Comparison of ENCODE assay signal across 9 cellular contexts in the genomic region with DNA sequence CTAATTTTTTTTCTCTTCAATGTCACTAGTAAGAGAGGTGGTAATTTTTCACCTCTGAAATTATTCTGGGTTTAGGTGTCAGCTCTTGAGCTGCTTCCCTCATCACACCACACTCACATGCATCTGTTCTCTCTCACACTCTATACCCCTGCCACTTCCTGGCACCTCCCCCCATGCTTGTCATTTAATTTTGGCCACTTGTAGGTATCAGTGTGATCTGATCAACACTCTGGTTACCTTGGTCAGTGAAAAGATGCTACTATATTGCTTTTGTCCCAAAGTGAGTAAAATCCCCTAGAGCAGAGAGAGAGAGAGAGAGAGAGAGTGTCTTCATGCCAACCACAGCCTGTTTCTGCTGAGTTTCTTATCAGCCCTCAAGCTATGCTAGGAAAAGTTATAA. TPM values are rescaled to one million over a fixed set of nuclear protein-coding genes. Genes with fewer than 3 reads are reported as not detected.
DNase-seq lines count a peak whose midpoint lies in the region; ATAC-seq and TF ChIP-seq lines count a peak whose summit lies in the region.
"Had no signal": no experiment of that assay in that cellular context is flagged by ENCODE, and none has a peak within 500 bp of the region (broad histone marks: within the 10 kb centered on the region; RNA-seq: fewer than 3 reads in every experiment).

No MANE protein-coding gene starts in this region.

- POLR2A ChIA-PET in MCF 10A (lab: Yijun Ruan, JAX), result interaction anchor here (1.0 to 2.0 kb wide), 3 partner anchors 10 to 40 kb away, joined by 3 to 13 read pairs (median 4); no protein-coding TSS in a partner anchor

- CTCF ChIA-PET in MCF 10A (lab: Yijun Ruan, JAX), result interaction anchor here (4.0 kb wide), 1 partner anchor 43 kb away, joined by 19 read pairs; the partner anchor contains the start of gene STK17A
- CTCF ChIA-PET in mammary epithelial cell (lab: Charles Lee; ENCODE audit: low non-redundant PET), result no interaction called here

- dilution Hi-C loops in mammary epithelial cell (cut with HindIII; ENCODE audit: low sequenced_read_pairs), result no loop called here

- peak overlapping the region; percentile 15 for H3K27ac Mint-ChIP-seq in MCF 10A (ENCODE audit: low read depth, unreplicated experiment)
- H3K27ac Mint-ChIP-seq in activated naive CD8-positive, alpha-beta T cell treated with anti-CD3 and anti-CD28 coated beads, Interleukin-2, amount 50 U/mL, for 24 hours, result peak overlapping the region; percentile 50

- H3K9ac ChIP-seq in mammary epithelial cell (ENCODE audit: insufficient read depth, low read length), result no peak overlapping the region

- peak; percentile 49 for ATAC-seq in HG03565 (IDR thresholded peaks at IDR 0.05; ENCODE audit: unreplicated experiment)
- peak; percentile 82 for ATAC-seq in activated naive CD8-positive, alpha-beta T cell treated with anti-CD3 and anti-CD28 coated beads, Interleukin-2, amount 50 U/mL, for 24 hours

- H3K4me1 ChIP-seq in mammary epithelial cell (ENCODE audit: insufficient read depth, low read length) (no peaks in the 10 kb centered on the region), stomach (peaks cover 0 to 26% (median 13%) of the 10 kb centered on the region in 4 donors), prostate gland (replicated peaks) (no peaks in the 10 kb centered on the region)
- H3K4me1 ChIP-seq: Caco-2 had no signal

- H3K36me3 ChIP-seq in mammary epithelial cell (ENCODE audit: insufficient read depth, low read length), result peaks cover 47% of the 10 kb centered on the region
- H3K36me3 ChIP-seq in stomach, result peaks cover 0 to 59% (median 44%) of the 10 kb centered on the region in 4 donors
- H3K36me3 ChIP-seq in prostate gland, result no peaks in the 10 kb centered on the region

- H3K36me3 Mint-ChIP-seq in MCF 10A (ENCODE audit: insufficient read depth, unreplicated experiment), result peaks cover 78% of the 10 kb centered on the region
- H3K36me3 Mint-ChIP-seq in activated naive CD8-positive, alpha-beta T cell treated with anti-CD3 and anti-CD28 coated beads, Interleukin-2, amount 50 U/mL, for 24 hours (ENCODE audit: low read depth), result peaks cover 71% of the 10 kb centered on the region

- no peaks in the 10 kb centered on the region for H3K27me3 Mint-ChIP-seq in MCF 10A (ENCODE audit: insufficient read depth, unreplicated experiment)
- no peaks in the 10 kb centered on the region for H3K27me3 Mint-ChIP-seq in activated naive CD8-positive, alpha-beta T cell treated with anti-CD3 and anti-CD28 coated beads, Interleukin-2, amount 50 U/mL, for 24 hours

- intact Hi-C loops in MCF 10A (cut with micrococcal nuclease), result no loop called here
- intact Hi-C loops in mammary epithelial cell (cut with micrococcal nuclease), result no loop called here
- intact Hi-C loops in stomach (cut with DNase I; ENCODE audit: low total_unique reads), result no loop called here
- intact Hi-C loops in prostate gland (cut with DNase I), result no loop called here

- DNase-seq in MCF 10A (ENCODE audit: unreplicated experiment) (no peak), mammary epithelial cell (no peak), stomach (no peak), prostate gland (ENCODE audit: low spot score) (no peak), islet precursor cell (no peak), SW480 (ENCODE audit: low spot score) (no peak)
- peak; percentile 49 for DNase-seq in activated naive CD8-positive, alpha-beta T cell treated with anti-CD3 and anti-CD28 coated beads, Interleukin-2, amount 50 U/mL, for 24 hours
- DNase-seq: Caco-2 had no signal

- BruUV-seq in MCF 10A (replicated peaks; lab: Mats Ljungman, UMichigan) (no TSS peak), mammary epithelial cell (replicated peaks; lab: Mats Ljungman, UMichigan) (no TSS peak)

- no peak for TF ChIP-seq EP300 in stomach (IDR thresholded peaks at IDR 0.05)

- H3K27ac ChIP-seq in mammary epithelial cell (ENCODE audit: insufficient read depth, low read depth, low read length) (no peak overlapping the region), stomach (peak overlapping the region in 3 of 5 donors; percentile 9 to 30 (median 29)), prostate gland (no peak overlapping the region)

- H3K4me2 ChIP-seq in mammary epithelial cell (ENCODE audit: insufficient read depth, low read depth, low read length), result no peak overlapping the region

- H3K9me3 ChIP-seq in mammary epithelial cell (replicated peaks; ENCODE audit: insufficient read depth, low read length) (no peaks in the 10 kb centered on the region), stomach (no peaks in the 10 kb centered on the region), prostate gland (no peaks in the 10 kb centered on the region)
- H3K9me3 ChIP-seq: Caco-2 had no signal

- H4K20me1 ChIP-seq in mammary epithelial cell (ENCODE audit: insufficient read depth, low read length), result no peaks in the 10 kb centered on the region

- peaks cover 20% of the 10 kb centered on the region for H3K4me1 Mint-ChIP-seq in MCF 10A (ENCODE audit: insufficient read depth, unreplicated experiment)
- H3K4me1 Mint-ChIP-seq in activated naive CD8-positive, alpha-beta T cell treated with anti-CD3 and anti-CD28 coated beads, Interleukin-2, amount 50 U/mL, for 24 hours, result peaks cover 90% of the 10 kb centered on the region

- no peak for TF ChIP-seq POLR2A in stomach (IDR thresholded peaks at IDR 0.05)
- TF ChIP-seq POLR2A in prostate gland (IDR thresholded peaks at IDR 0.05), result no peak

- H3K9me3 Mint-ChIP-seq in MCF 10A (ENCODE audit: unreplicated experiment), result no peaks in the 10 kb centered on the region
- H3K9me3 Mint-ChIP-seq in activated naive CD8-positive, alpha-beta T cell treated with anti-CD3 and anti-CD28 coated beads, Interleukin-2, amount 50 U/mL, for 24 hours, result no peaks in the 10 kb centered on the region

- peaks cover 93% of the 10 kb centered on the region for H3K79me2 ChIP-seq in mammary epithelial cell (ENCODE audit: insufficient read depth, low read length)

- in situ Hi-C loops in mammary epithelial cell (cut with MboI; ENCODE audit: low sequenced_read_pairs in 2 of 2), result no loop called here

- no peak overlapping the region for H3K4me3 ChIP-seq in mammary epithelial cell (replicated peaks in 1 of 3; ENCODE audit: insufficient read depth in 1 of 3, low read depth in 2 of 3, low read length in 3 of 3)
- H3K4me3 ChIP-seq in stomach, result no peak overlapping the region
- no peak overlapping the region for H3K4me3 ChIP-seq in prostate gland

- H2AFZ ChIP-seq in mammary epithelial cell (ENCODE audit: low read depth, low read length), result no peak overlapping the region

- H3K27me3 ChIP-seq in mammary epithelial cell (ENCODE audit: insufficient read depth, low read length) (no peaks in the 10 kb centered on the region), stomach (no peaks in the 10 kb centered on the region), prostate gland (replicated peaks; ENCODE audit: insufficient read depth) (no peaks in the 10 kb centered on the region)

- TF ChIP-seq CTCF in MCF 10A (IDR thresholded peaks at IDR 0.05; ENCODE audit: unreplicated experiment) (no peak), mammary epithelial cell (conservative IDR thresholded peaks at IDR 0.05 in 1 of 2, IDR thresholded peaks at IDR 0.05 in 1 of 2; ENCODE audit: extremely low read depth in 1 of 2, insufficient read depth in 1 of 2, low read depth in 1 of 2, low read length in 2 of 2) (no peak), stomach (IDR thresholded peaks at IDR 0.05) (no peak), prostate gland (IDR thresholded peaks at IDR 0.05) (no peak)

- no peak overlapping the region for H3K4me3 Mint-ChIP-seq in MCF 10A (ENCODE audit: unreplicated experiment)
- peak overlapping the region; percentile 0 for H3K4me3 Mint-ChIP-seq in activated naive CD8-positive, alpha-beta T cell treated with anti-CD3 and anti-CD28 coated beads, Interleukin-2, amount 50 U/mL, for 24 hours

RNA-seq across cellular contexts. Expression of gene STK17A, which starts 42.5 kb away (rescaled TPM):
- total RNA-seq in MCF 10A (2022) (27.2 and 51.6 TPM in 2 replicates), mammary epithelial cell (100 to 1,000 TPM; 109 to 140 TPM), stomach (10 to 100 TPM; 18.5 to 33.0 (median 30.8) TPM), prostate gland (1 to 10 TPM; 6.8 to 8.2 TPM)
- polyA plus RNA-seq in mammary epithelial cell (40.9 TPM), stomach (10 to 100 TPM in 2 of 3 donors, 1 to 10 TPM in 1; 6.3 to 32.4 (median 19.2) TPM)
- 27.2 TPM for polyA minus RNA-seq in mammary epithelial cell

Comparison
In these comparisons a context has a peak if more than half of its experiments do, and no peak if none do; other contexts are left out.
1. H3K27ac ChIP-seq: peak in stomach (3 of 5); none in mammary epithelial cell (single experiment) and prostate gland (0 of 2).